8 cellular contexts compared by ENCODE assay signal in genomic region chr7:143901710-143902587, GRCh38. TPM values are rescaled to one million over a fixed set of nuclear protein-coding genes. Genes with fewer than 3 reads are reported as not detected.
DNase-seq lines count a peak whose midpoint lies in the region; ATAC-seq, FAIRE-seq and TF ChIP-seq lines count a peak whose summit lies in the region.

Gene TCAF1, minus strand, starts transcription at chr7:143902176. Its CDS starts 25,568 bp downstream, at chr7:143876608.

- H3K27me3 ChIP-seq in heart right ventricle, result no peaks in the 10 kb centered on the region

- peaks cover 0 to 8% (median 0%) of the 10 kb centered on the region in 11 donors for H3K9me3 ChIP-seq in heart right ventricle

- H3K4me1 ChIP-seq in heart right ventricle, result peaks cover 0 to 46% (median 29%) of the 10 kb centered on the region in 9 donors

- H3K4me3 ChIP-seq in heart right ventricle, result peak within 1 kb of the TSS; percentile 59 to 96 (median 75)

- no peaks in the 10 kb centered on the region for H3K36me3 ChIP-seq in heart right ventricle

- peak within 1 kb of the TSS; percentile 99 for H3K27ac Mint-ChIP-seq in progenitor cell of endocrine pancreas

- DNase-seq in GM12891 (ENCODE audit: insufficient read length, low spot score) (peak; percentile 81), NCI-H1417 treated with DMSO at 0.1 percent for 48 hours (lab: John Stamatoyannopoulos, UW) (peak; percentile 81), amniotic epithelial cell (ENCODE audit: low read depth) (peak; percentile 93), heart right ventricle (peak; percentile 96 to 98), progenitor cell of endocrine pancreas (ENCODE audit: low spot score, unreplicated experiment) (peak; percentile 88), ureter (ENCODE audit: low spot score) (peak; percentile 97)

- no peaks in the 10 kb centered on the region for H3K36me3 Mint-ChIP-seq in progenitor cell of endocrine pancreas (ENCODE audit: insufficient read depth)

- intact Hi-C loops in T-helper 1 cell treated with Interleukin-12 subunit alpha and Interleukin-12 subunit beta and Interleukin-4 antibody, amounts not matched to agents 30 ng/mL and 1 ng/mL, for 36 hours (cut with micrococcal nuclease), result loop anchor here (1.0 to 10.0 kb wide), 7 partner anchors 10 to 913 kb away; partner anchors contain the start of genes CASP2, EPHA1 and ZYX
- intact Hi-C loops in heart right ventricle (cut with DNase I), result loop anchor here in 4 of 10 donors (5.0 to 10.0 kb wide), 5 partner anchors 93 to 493 kb away; no protein-coding TSS in a partner anchor

- TF ChIP-seq CTCF in heart right ventricle (IDR thresholded peaks at IDR 0.05), result peak in 8 of 9 donors; percentile 7 to 50 (median 33)
- peak; percentile 49 for TF ChIP-seq CTCF in progenitor cell of endocrine pancreas (IDR thresholded peaks at IDR 0.05; ENCODE audit: unreplicated experiment)

- H3K4me3 Mint-ChIP-seq in progenitor cell of endocrine pancreas (ENCODE audit: low read depth), result peak within 1 kb of the TSS; percentile 95

- no peaks in the 10 kb centered on the region for H3K27me3 Mint-ChIP-seq in progenitor cell of endocrine pancreas

- WGBS in heart right ventricle, 2 donors, result 2% methylated on average over 47 to 54 of the region's 54 CpGs

- H3K27ac ChIP-seq in heart right ventricle, result peak within 1 kb of the TSS; percentile 87 to 98 (median 95)

- no peaks in the 10 kb centered on the region for H3K9me3 Mint-ChIP-seq in progenitor cell of endocrine pancreas (ENCODE audit: low read depth)

- no peak; the same call in 1 of the 2 replicates for TF ChIP-seq POLR2A in GM12891 (IDR thresholded peaks at IDR 0.05; ENCODE audit: low read depth, low read length)

- peak; percentile 93 for ATAC-seq in HG02798 (IDR thresholded peaks at IDR 0.05; ENCODE audit: poor library complexity, unreplicated experiment)
- ATAC-seq in heart right ventricle, result peak; percentile 98 to 99 (median 99)

- H3K4me1 Mint-ChIP-seq in progenitor cell of endocrine pancreas (ENCODE audit: low read depth), result peaks cover 31% of the 10 kb centered on the region

- FAIRE-seq in GM12891 (lab: Jason Lieb, UNC), result peak; percentile 87

TF ChIP-seq in GM12891, 5 proteins besides CTCF, POLR2A, EP300 and RAD21:
- no peak for TF ChIP-seq SPI1 (IDR thresholded peaks at IDR 0.05; ENCODE audit: low read depth, low read length)
- no peak for TF ChIP-seq PAX5 (IDR thresholded peaks at IDR 0.05; ENCODE audit: insufficient read depth, low read length, severe bottlenecking)
- TF ChIP-seq TAF1 (IDR thresholded peaks at IDR 0.05; ENCODE audit: low read depth, low read length), result 0 out of 2 replicates have a peak, but pooled peaks have one; percentile 33
- TF ChIP-seq POLR2AphosphoS5 (IDR thresholded peaks at IDR 0.05; ENCODE audit: low read depth, low read length), result peak; percentile 48; the same call in 1 of the 2 replicates
- TF ChIP-seq POU2F2 (IDR thresholded peaks at IDR 0.05; ENCODE audit: low read depth, low read length), result no peak

RNA-seq across cellular contexts. Expression of gene TCAF1, which starts in this region (rescaled TPM):
- 4.4 TPM for polyA plus RNA-seq in GM12891 (2012; ENCODE audit: low read depth, missing spikeins)
- 13.6 and 14.4 TPM in 2 replicates for total RNA-seq in T-helper 1 cell treated with Interleukin-12 subunit alpha and Interleukin-12 subunit beta and Interleukin-4 antibody, amounts not matched to agents 30 ng/mL and 1 ng/mL, for 36 hours
- total RNA-seq in heart right ventricle (10 to 100 TPM; 44.3 to 62.8 (median 59.1) TPM), progenitor cell of endocrine pancreas (112 TPM in 2 replicates), ureter (40.6 TPM)
- polyA plus RNA-seq in heart right ventricle, result 10 to 100 TPM in 1 of 2 donors, 1 to 10 TPM in 1; 9.3 to 21.7 TPM

Comparison
In these comparisons a context has a peak if more than half of its experiments do, and no peak if none do; other contexts are left out.
1. Peak in every context shown above with its lines: DNase-seq, ATAC-seq, H3K4me3 ChIP-seq and H3K27ac ChIP-seq.